In the genomic region with DNA sequence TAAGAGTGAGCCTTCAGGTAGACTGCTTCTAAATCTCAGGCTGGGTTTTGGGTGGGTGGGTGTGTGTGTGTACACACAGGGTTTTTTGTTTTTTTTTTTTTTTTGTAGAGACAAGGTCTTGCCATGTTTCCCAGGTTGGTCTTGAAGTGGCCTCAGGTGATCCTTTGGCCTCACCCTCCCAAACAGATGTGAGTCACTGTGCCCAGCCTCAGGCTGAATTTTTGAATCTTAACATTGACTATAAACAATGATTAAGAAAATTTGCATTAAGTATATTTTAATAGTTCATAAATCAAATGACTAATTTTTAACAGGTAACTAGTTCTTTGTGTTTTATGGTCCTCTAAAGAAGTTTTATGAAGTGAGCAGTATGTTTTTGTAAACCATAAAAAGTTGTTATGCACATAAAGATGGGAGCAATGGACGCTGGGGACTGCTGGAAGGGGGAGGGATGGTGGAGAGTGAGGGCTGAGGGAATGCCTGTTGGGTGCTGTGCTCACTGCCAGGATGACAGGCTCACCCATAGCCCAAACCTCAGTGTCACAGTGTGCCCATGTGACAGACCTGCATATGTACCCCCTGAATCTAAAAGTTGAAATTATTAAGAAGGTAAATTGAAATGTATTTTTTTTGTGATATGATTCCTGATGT, we compare ENCODE assay signal across 29 cellular contexts.
"Had no signal": no experiment of that assay in that cellular context is flagged by ENCODE, and none has a peak within 500 bp of the region (broad histone marks: within the 10 kb centered on the region; RNA-seq: fewer than 3 reads in every experiment).

No MANE protein-coding gene starts in this region.

- H3K27me3 ChIP-seq: neutrophil, pancreas, right lobe of liver, sigmoid colon, suprapubic skin, testis, tibial artery, transverse colon, upper lobe of right lung, uterus had no signal

- DNase-seq: naive thymus-derived CD8-positive, alpha-beta T cell; nephron progenitor cell; nucleus accumbens; pancreas; right cardiac atrium; right lobe of liver; sigmoid colon; small intestine; stimulated activated CD4-positive, alpha-beta T cell treated with anti-CD3 and anti-CD28 coated beads, Interleukin-12 subunit alpha, Interleukin-12 subunit beta, amount 100 ng/mL, for 4 hours; stimulated activated CD4-positive, alpha-beta T cell treated with anti-CD3 and anti-CD28 coated beads, Interleukin-1b, Interleukin-23, amount 100 ng/mL, for 48 hours; stimulated activated CD4-positive, alpha-beta T cell treated with anti-CD3 and anti-CD28 coated beads, Interleukin-4, amount 100 ng/mL, for 1 hour; stimulated activated CD4-positive, alpha-beta T cell treated with anti-CD3 and anti-CD28 coated beads, Interleukin-4, amount 100 ng/mL, for 4 hours; stimulated activated CD8-positive, alpha-beta memory T cell treated with anti-CD3 and anti-CD28 coated beads, Interleukin-4, amount 100 ng/mL, for 48 hours; stimulated activated naive CD4-positive, alpha-beta T cell; stimulated activated naive CD8-positive, alpha-beta T cell treated with anti-CD3 and anti-CD28 coated beads, Interleukin-15, amount 100 ng/mL, for 72 hours; stimulated activated naive CD8-positive, alpha-beta T cell treated with anti-CD3 and anti-CD28 coated beads, Interleukin-15, Interleukin-2, amounts not matched to agents 100 U/mL and 50 U/mL, for 24 hours; substantia nigra; testis; tibial artery; transverse colon; upper lobe of right lung; uterus had no signal

- H3K27me3 Mint-ChIP-seq: naive thymus-derived CD8-positive, alpha-beta T cell; natural killer cell treated with Interleukin-12 subunit alpha and Interleukin-12 subunit beta and Interleukin-15 and Interleukin-18, amount 100 ng/mL, for 72 hours; stimulated activated memory B cell treated with anti-CD40 and anti-IgM and Interleukin-4, amounts not matched to agents 10 μg/mL and 1 μg/mL and 100 μg/mL, for 72 hours; stimulated activated naive CD8-positive, alpha-beta T cell treated with anti-CD3 and anti-CD28 coated beads, Interleukin-15, amount 100 ng/mL, for 72 hours; type B pancreatic cell had no signal

- H3K27ac ChIP-seq: neutrophil, pancreas, prostate gland, right lobe of liver, sigmoid colon, suprapubic skin, testis, tibial artery, transverse colon, upper lobe of right lung, uterus had no signal

- ATAC-seq: naive thymus-derived CD8-positive, alpha-beta T cell; natural killer cell treated with Interleukin-12 subunit alpha and Interleukin-12 subunit beta and Interleukin-15 and Interleukin-18, amount 100 ng/mL, for 72 hours; pancreas; right cardiac atrium; right lobe of liver; stimulated activated memory B cell treated with anti-CD40 and anti-IgM and Interleukin-4, amounts not matched to agents 10 μg/mL and 1 μg/mL and 100 μg/mL, for 72 hours; stimulated activated naive CD8-positive, alpha-beta T cell treated with anti-CD3 and anti-CD28 coated beads, Interleukin-15, amount 100 ng/mL, for 72 hours; stimulated activated naive CD8-positive, alpha-beta T cell treated with anti-CD3 and anti-CD28 coated beads, Interleukin-15, Interleukin-2, amounts not matched to agents 100 U/mL and 50 U/mL, for 24 hours; upper lobe of right lung had no signal

- H3K4me3 Mint-ChIP-seq: naive thymus-derived CD8-positive, alpha-beta T cell; natural killer cell treated with Interleukin-12 subunit alpha and Interleukin-12 subunit beta and Interleukin-15 and Interleukin-18, amount 100 ng/mL, for 72 hours; nephron progenitor cell; neural crest cell; stimulated activated memory B cell treated with anti-CD40 and anti-IgM and Interleukin-4, amounts not matched to agents 10 μg/mL and 1 μg/mL and 100 μg/mL, for 72 hours; stimulated activated naive CD8-positive, alpha-beta T cell treated with anti-CD3 and anti-CD28 coated beads, Interleukin-15, amount 100 ng/mL, for 72 hours; type B pancreatic cell had no signal

- H3K4me3 ChIP-seq: pancreas, prostate gland, right lobe of liver, sigmoid colon, suprapubic skin, testis, tibial artery, transverse colon, upper lobe of right lung, uterus had no signal

- H3K9me3 ChIP-seq: pancreas, prostate gland, testis had no signal

- H3K4me1 ChIP-seq: prostate gland, right lobe of liver, sigmoid colon, suprapubic skin, testis, tibial artery, transverse colon, upper lobe of right lung, uterus had no signal

- H3K27ac Mint-ChIP-seq: naive thymus-derived CD8-positive, alpha-beta T cell; natural killer cell treated with Interleukin-12 subunit alpha and Interleukin-12 subunit beta and Interleukin-15 and Interleukin-18, amount 100 ng/mL, for 72 hours; nephron progenitor cell; stimulated activated memory B cell treated with anti-CD40 and anti-IgM and Interleukin-4, amounts not matched to agents 10 μg/mL and 1 μg/mL and 100 μg/mL, for 72 hours; type B pancreatic cell had no signal

- H3K36me3 ChIP-seq: neutrophil, pancreas, prostate gland, uterus had no signal

- H3K4me1 Mint-ChIP-seq: nephron progenitor cell; neural crest cell; stimulated activated memory B cell treated with anti-CD40 and anti-IgM and Interleukin-4, amounts not matched to agents 10 μg/mL and 1 μg/mL and 100 μg/mL, for 72 hours; stimulated activated naive CD8-positive, alpha-beta T cell treated with anti-CD3 and anti-CD28 coated beads, Interleukin-15, amount 100 ng/mL, for 72 hours had no signal
